Comparison of ENCODE assay signal across 8 cellular contexts in genomic region chr16:1311212-1311737, GRCh38. TPM values are rescaled to one million over a fixed set of nuclear protein-coding genes. Genes with fewer than 3 reads are reported as not detected.
DNase-seq lines count a peak whose midpoint lies in the region; ATAC-seq, FAIRE-seq and TF ChIP-seq lines count a peak whose summit lies in the region.

No MANE protein-coding gene starts in this region.

- H4K20me1 ChIP-seq in SK-N-SH (ENCODE audit: insufficient read depth), result peaks cover 64% of the 10 kb centered on the region
- H4K20me1 ChIP-seq in keratinocyte (ENCODE audit: control insufficient read depth, extremely low read depth, insufficient read depth, low read length), result peaks cover 34% of the 10 kb centered on the region

- peaks cover 38% of the 10 kb centered on the region for H3K4me1 Mint-ChIP-seq in activated naive CD8-positive, alpha-beta T cell (ENCODE audit: low read depth)

- TF ChIP-seq CTCF in SK-N-SH (IDR thresholded peaks at IDR 0.05) (no peak), keratinocyte (optimal IDR thresholded peaks at IDR 0.05 in 1 of 3, IDR thresholded peaks at IDR 0.05 in 1 of 3, conservative IDR thresholded peaks at IDR 0.05 in 1 of 3; ENCODE audit: extremely low read depth in 1 of 3, insufficient read depth in 2 of 3, low read length in 3 of 3) (no peak)

- no peaks in the 10 kb centered on the region for H3K9me1 ChIP-seq in keratinocyte (ENCODE audit: control insufficient read depth, extremely low read depth, insufficient read depth, low read length)

- DNase-seq in SK-N-SH, result no peak
- DNase-seq in keratinocyte (ENCODE audit: low read depth, low spot score), result no peak
- DNase-seq in central memory CD4-positive, alpha-beta T cell, result no peak

- ATAC-seq in SK-N-SH treated with all-trans-retinoic acid at 6 μM for 48 hours (no peak; the same call in 2 of the 3 replicates), GM19324 (IDR thresholded peaks at IDR 0.05; ENCODE audit: low FRiP score, unreplicated experiment) (no peak), GM18868 (IDR thresholded peaks at IDR 0.05; ENCODE audit: unreplicated experiment) (no peak)

- no peaks in the 10 kb centered on the region for H3F3A ChIP-seq in SK-N-SH (replicated peaks; ENCODE audit: insufficient read depth)

- CTCF ChIA-PET in SK-N-SH (lab: Yijun Ruan, JAX), result interaction anchor here (1.0 to 3.1 kb wide), 4 partner anchors 10 to 26 kb away, joined by 3 to 12 read pairs (median 6); no protein-coding TSS in a partner anchor

- dilution Hi-C loops in keratinocyte (cut with MboI; ENCODE audit: extremely low pct_ligation_motif_present, low sequenced_read_pairs), result no loop called here

- no peaks in the 10 kb centered on the region for H3K9me3 Mint-ChIP-seq in activated naive CD8-positive, alpha-beta T cell (ENCODE audit: low read depth)

- H3K27ac ChIP-seq in SK-N-SH (ENCODE audit: low read depth in 2 of 2, low read length in 1 of 2), result no peak overlapping the region; a peak in 1 of 4 replicates
- H3K27ac ChIP-seq in keratinocyte (ENCODE audit: control insufficient read depth, insufficient read depth, low read length), result peak overlapping the region; percentile 72
- no peak overlapping the region for H3K27ac ChIP-seq in stomach smooth muscle (ENCODE audit: low read length)

- H3K4me2 ChIP-seq in SK-N-SH (peak overlapping the region; percentile 73), keratinocyte (ENCODE audit: control insufficient read depth, extremely low read depth, insufficient read depth, low read depth, low read length) (peak overlapping the region; percentile 77)

- no peak for TF ChIP-seq RAD21 in SK-N-SH (IDR thresholded peaks at IDR 0.05; ENCODE audit: low read length)

- no peaks in the 10 kb centered on the region for H3K27me3 ChIP-seq in SK-N-SH (ENCODE audit: insufficient read depth)
- H3K27me3 ChIP-seq in keratinocyte (ENCODE audit: control insufficient read depth, extremely low read depth, insufficient read depth, low read length), result no peaks in the 10 kb centered on the region
- no peaks in the 10 kb centered on the region for H3K27me3 ChIP-seq in stomach smooth muscle (ENCODE audit: control insufficient read depth in 1 of 2, insufficient read depth in 2 of 2, low read length in 2 of 2)

- no peaks in the 10 kb centered on the region for H3K9me2 ChIP-seq in SK-N-SH

- no peak for TF ChIP-seq EP300 in SK-N-SH (IDR thresholded peaks at IDR 0.05; ENCODE audit: borderline replicate concordance in 1 of 2, low read depth in 1 of 2, low read length in 1 of 2)

- H3K27ac Mint-ChIP-seq in activated naive CD8-positive, alpha-beta T cell, result peak overlapping the region; percentile 98

- H3K4me3 ChIP-seq in SK-N-SH (ENCODE audit: low read depth in 2 of 2, low read length in 1 of 2) (peak overlapping the region; percentile 63 to 94), keratinocyte (ENCODE audit: control insufficient read depth in 2 of 3, extremely low read depth in 1 of 3, insufficient read depth in 2 of 3, low read depth in 1 of 3, low read length in 3 of 3) (peak overlapping the region; percentile 79 to 90 (median 89)), stomach smooth muscle (ENCODE audit: low read length in 2 of 2) (peak overlapping the region; percentile 78 to 88)

- WGBS in SK-N-SH (ENCODE audit: low lambda C conversion rate), result 14% methylated on average over 5 of the region's 13 CpGs

- peaks cover 2% of the 10 kb centered on the region for H3K36me3 Mint-ChIP-seq in activated naive CD8-positive, alpha-beta T cell

- H3K9ac ChIP-seq in SK-N-SH, result peak overlapping the region; percentile 89
- H3K9ac ChIP-seq in keratinocyte (ENCODE audit: control insufficient read depth, extremely low read depth, insufficient read depth, low read length), result peak overlapping the region; percentile 80
- peak overlapping the region; percentile 74 to 77 for H3K9ac ChIP-seq in stomach smooth muscle (ENCODE audit: low read length in 2 of 2)

- H3K36me3 ChIP-seq in SK-N-SH (replicated peaks in 1 of 2; ENCODE audit: control insufficient read depth in 1 of 2, insufficient read depth in 2 of 2, low read length in 1 of 2), result peaks cover 4 to 38% of the 10 kb centered on the region in 2 experiments
- peaks cover 17 to 34% of the 10 kb centered on the region in 2 experiments for H3K36me3 ChIP-seq in keratinocyte (ENCODE audit: control insufficient read depth in 2 of 2, extremely low read depth in 1 of 2, insufficient read depth in 2 of 2, low read length in 2 of 2)
- H3K36me3 ChIP-seq in stomach smooth muscle (ENCODE audit: control insufficient read depth in 2 of 2, insufficient read depth in 2 of 2, low read length in 2 of 2), result peaks cover 16 to 23% of the 10 kb centered on the region in 2 donors

- FAIRE-seq in keratinocyte (lab: Jason Lieb, UNC), result no peak

- H3K27me3 Mint-ChIP-seq in activated naive CD8-positive, alpha-beta T cell, result no peaks in the 10 kb centered on the region

- H3K4me1 ChIP-seq in SK-N-SH (ENCODE audit: control insufficient read depth in 1 of 2, insufficient read depth in 2 of 2, low read depth in 1 of 2, low read length in 1 of 2) (peaks cover 10 to 27% of the 10 kb centered on the region in 2 experiments; a peak in 2 of 4 replicates), keratinocyte (ENCODE audit: control insufficient read depth, extremely low read depth, insufficient read depth, low read length) (peaks cover 16% of the 10 kb centered on the region), stomach smooth muscle (ENCODE audit: control insufficient read depth, insufficient read depth, low read length) (peaks cover 35% of the 10 kb centered on the region)

- H3K79me2 ChIP-seq in SK-N-SH (ENCODE audit: insufficient read depth) (peaks cover 65% of the 10 kb centered on the region), keratinocyte (ENCODE audit: control insufficient read depth, insufficient read depth, low read length) (peaks cover 65% of the 10 kb centered on the region)

- H2AFZ ChIP-seq in SK-N-SH (ENCODE audit: low read depth) (no peak overlapping the region), keratinocyte (ENCODE audit: control insufficient read depth, low read length) (no peak overlapping the region)

- H3K9me3 ChIP-seq in SK-N-SH, result no peaks in the 10 kb centered on the region
- no peaks in the 10 kb centered on the region for H3K9me3 ChIP-seq in keratinocyte (ENCODE audit: control insufficient read depth, low read depth, low read length)
- H3K9me3 ChIP-seq in stomach smooth muscle (ENCODE audit: control insufficient read depth in 2 of 2, low read length in 2 of 2), result no peaks in the 10 kb centered on the region

- H3K4me3 Mint-ChIP-seq in activated naive CD8-positive, alpha-beta T cell, result peak overlapping the region; percentile 99

- POLR2A ChIA-PET in SK-N-SH (lab: Yijun Ruan, JAX), result no interaction called here

RNA-seq across cellular contexts. Expression of gene UBE2I, which starts 1.8 kb away (rescaled TPM):
- polyA plus RNA-seq in SK-N-SH (2012; rRNA removed) (107 and 113 TPM in 2 replicates), keratinocyte (72.8 to 157 TPM (median 139 TPM) in 3 replicates)
- 126 and 141 TPM in 2 replicates for polyA plus RNA-seq in SK-N-SH (2012; cell fraction: cytosol; rRNA removed)
- 116 and 131 TPM in 2 replicates for polyA plus RNA-seq in SK-N-SH (2012; cell fraction: nucleus; rRNA removed)
- 332 TPM for polyA plus RNA-seq in keratinocyte (2011; ENCODE audit: low read depth)
- polyA plus RNA-seq in keratinocyte (2011; cell fraction: cytosol; rRNA removed), result 136 and 183 TPM in 2 replicates
- polyA plus RNA-seq in keratinocyte (2011; cell fraction: nucleus; rRNA removed), result 107 and 113 TPM in 2 replicates
- 109 and 116 TPM in 2 replicates for polyA plus RNA-seq in keratinocyte (2012; ENCODE audit: low replicate concordance)
- polyA minus RNA-seq in keratinocyte, result 37.7 to 67.5 TPM (median 54.1 TPM) in 3 replicates
- polyA minus RNA-seq in keratinocyte (2011; cell fraction: cytosol; rRNA and poly(A)+ RNA removed), result 50.6 TPM
- 25.5 and 46.0 TPM in 2 replicates for polyA minus RNA-seq in keratinocyte (2011; cell fraction: nucleus; rRNA and poly(A)+ RNA removed)

RNA-seq across cellular contexts. Expression of gene BAIAP3, which starts 22.2 kb away (rescaled TPM):
- 1.1 and 2.0 TPM in 2 replicates for polyA plus RNA-seq in SK-N-SH (2012; rRNA removed)
- polyA plus RNA-seq in SK-N-SH (2012; cell fraction: cytosol; rRNA removed), result 0.13 and 0.58 TPM in 2 replicates
- 8.2 and 12.4 TPM in 2 replicates for polyA plus RNA-seq in SK-N-SH (2012; cell fraction: nucleus; rRNA removed)
- polyA plus RNA-seq in keratinocyte, result 0.09 to 0.10 TPM in 2 of 3 replicates, not detected in the other
- polyA plus RNA-seq in keratinocyte (2011; ENCODE audit: low read depth), result not detected
- 0.04 TPM in 1 of 2 replicates, not detected in the other for polyA plus RNA-seq in keratinocyte (2011; cell fraction: cytosol; rRNA removed)
- polyA plus RNA-seq in keratinocyte (2011; cell fraction: nucleus; rRNA removed), result 0.06 and 0.36 TPM in 2 replicates
- 0.16 and 0.18 TPM in 2 replicates for polyA plus RNA-seq in keratinocyte (2012; ENCODE audit: low replicate concordance)
- polyA minus RNA-seq in keratinocyte, result not detected in 3 replicates
- not detected for polyA minus RNA-seq in keratinocyte (2011; cell fraction: cytosol; rRNA and poly(A)+ RNA removed)
- not detected in 2 replicates for polyA minus RNA-seq in keratinocyte (2011; cell fraction: nucleus; rRNA and poly(A)+ RNA removed)

RNA-seq across cellular contexts. Expression of gene TSR3, which starts 40.4 kb away (rescaled TPM):
- 67.6 and 87.3 TPM in 2 replicates for polyA plus RNA-seq in SK-N-SH (2012; rRNA removed)
- polyA plus RNA-seq in SK-N-SH (2012; cell fraction: cytosol; rRNA removed), result 57.7 and 71.3 TPM in 2 replicates
- polyA plus RNA-seq in SK-N-SH (2012; cell fraction: nucleus; rRNA removed), result 44.6 and 53.0 TPM in 2 replicates
- polyA plus RNA-seq in keratinocyte, result 33.0 to 49.0 TPM (median 40.8 TPM) in 3 replicates
- polyA plus RNA-seq in keratinocyte (2011; ENCODE audit: low read depth), result 15.8 TPM
- polyA plus RNA-seq in keratinocyte (2011; cell fraction: cytosol; rRNA removed), result 22.6 and 56.4 TPM in 2 replicates
- polyA plus RNA-seq in keratinocyte (2011; cell fraction: nucleus; rRNA removed), result 22.1 and 23.5 TPM in 2 replicates
- 30.6 and 71.3 TPM in 2 replicates for polyA plus RNA-seq in keratinocyte (2012; ENCODE audit: low replicate concordance)
- polyA minus RNA-seq in keratinocyte, result 10.2 to 33.4 TPM (median 17.3 TPM) in 3 replicates
- 87.1 TPM for polyA minus RNA-seq in keratinocyte (2011; cell fraction: cytosol; rRNA and poly(A)+ RNA removed)
- polyA minus RNA-seq in keratinocyte (2011; cell fraction: nucleus; rRNA and poly(A)+ RNA removed), result 11.6 and 12.7 TPM in 2 replicates

RNA-seq across cellular contexts. Expression of gene GNPTG, which starts 40.5 kb away (rescaled TPM):
- 113 and 114 TPM in 2 replicates for polyA plus RNA-seq in SK-N-SH (2012; rRNA removed)
- polyA plus RNA-seq in SK-N-SH (2012; cell fraction: cytosol; rRNA removed), result 53.9 and 77.4 TPM in 2 replicates
- 170 and 246 TPM in 2 replicates for polyA plus RNA-seq in SK-N-SH (2012; cell fraction: nucleus; rRNA removed)
- polyA plus RNA-seq in keratinocyte, result 30.9 to 68.7 TPM (median 30.9 TPM) in 3 replicates
- polyA plus RNA-seq in keratinocyte (2011; ENCODE audit: low read depth), result 36.8 TPM
- 24.4 and 54.9 TPM in 2 replicates for polyA plus RNA-seq in keratinocyte (2011; cell fraction: cytosol; rRNA removed)
- polyA plus RNA-seq in keratinocyte (2011; cell fraction: nucleus; rRNA removed), result 76.6 and 95.0 TPM in 2 replicates
- polyA plus RNA-seq in keratinocyte (2012; ENCODE audit: low replicate concordance), result 19.5 and 33.9 TPM in 2 replicates
- 12.4 to 24.9 TPM (median 16.7 TPM) in 3 replicates for polyA minus RNA-seq in keratinocyte
- 38.9 TPM for polyA minus RNA-seq in keratinocyte (2011; cell fraction: cytosol; rRNA and poly(A)+ RNA removed)
- polyA minus RNA-seq in keratinocyte (2011; cell fraction: nucleus; rRNA and poly(A)+ RNA removed), result 17.1 and 25.8 TPM in 2 replicates

RNA-seq across cellular contexts. Expression of gene TPSD1, which starts 55.4 kb away (rescaled TPM):
- polyA plus RNA-seq in SK-N-SH (2012; rRNA removed), result not detected in 2 replicates
- not detected in 2 replicates for polyA plus RNA-seq in SK-N-SH (2012; cell fraction: cytosol; rRNA removed)
- polyA plus RNA-seq in SK-N-SH (2012; cell fraction: nucleus; rRNA removed), result not detected in 2 replicates
- not detected in 3 replicates for polyA plus RNA-seq in keratinocyte
- not detected for polyA plus RNA-seq in keratinocyte (2011; ENCODE audit: low read depth)
- polyA plus RNA-seq in keratinocyte (2011; cell fraction: cytosol; rRNA removed), result not detected in 2 replicates
- not detected in 2 replicates for polyA plus RNA-seq in keratinocyte (2011; cell fraction: nucleus; rRNA removed)
- polyA plus RNA-seq in keratinocyte (2012; ENCODE audit: low replicate concordance), result not detected in 2 replicates
- not detected in 3 replicates for polyA minus RNA-seq in keratinocyte
- not detected for polyA minus RNA-seq in keratinocyte (2011; cell fraction: cytosol; rRNA and poly(A)+ RNA removed)
- not detected in 2 replicates for polyA minus RNA-seq in keratinocyte (2011; cell fraction: nucleus; rRNA and poly(A)+ RNA removed)
